In genomic region chr19:39845621-39846175, GRCh38 we compare ENCODE assay signal across 8 cellular contexts. TPM values are rescaled to one million over a fixed set of nuclear protein-coding genes. Genes with fewer than 3 reads are reported as not detected.
DNase-seq lines count a peak whose midpoint lies in the region; ATAC-seq and TF ChIP-seq lines count a peak whose summit lies in the region.

No MANE protein-coding gene starts in this region.

- DNase-seq in NCI-H510A treated with DMSO at 0.1 percent for 48 hours (lab: John Stamatoyannopoulos, UW) (peak; percentile 54), NCI-H510A (lab: John Stamatoyannopoulos, UW) (no peak), LNCaP clone FGC (ENCODE audit: low read depth) (no peak), left ventricle myocardium superior (no peak), sciatic nerve (ENCODE audit: low spot score) (peak; percentile 63), T-helper 9 cell (no peak)
- DNase-seq in activated T-cell treated with anti-CD3 and anti-CD28 coated beads, Interleukin-2, amount 50 U/mL, for 72 hours: no peak
- no peak for DNase-seq in NK-92 treated with Interleukin-12 subunit alpha and Interleukin-12 subunit beta, amount 100 ng/mL, for 24 hours (lab: John Stamatoyannopoulos, UW)

- intact Hi-C loops in left ventricle myocardium superior (cut with micrococcal nuclease): loop anchor here (10.0 kb wide), 1 partner anchor 51 kb away; no protein-coding TSS in a partner anchor
- intact Hi-C loops in sciatic nerve (cut with DNase I): loop anchor here (10.0 kb wide), 2 partner anchors 81 to 311 kb away; partner anchors contain the start of gene EID2B

- no peaks in the 10 kb centered on the region for H3K27me3 Mint-ChIP-seq in activated T-cell treated with anti-CD3 and anti-CD28 coated beads, Interleukin-2, amount 50 U/mL, for 72 hours (ENCODE audit: low read depth)

- H3K4me3 Mint-ChIP-seq in activated T-cell treated with anti-CD3 and anti-CD28 coated beads, Interleukin-2, amount 50 U/mL, for 72 hours: peak overlapping the region; percentile 79 to 94

- peak overlapping the region; percentile 94 for H3K4me3 ChIP-seq in LNCaP clone FGC (ENCODE audit: low read depth, low read length)

- H3K9me3 Mint-ChIP-seq in activated T-cell treated with anti-CD3 and anti-CD28 coated beads, Interleukin-2, amount 50 U/mL, for 72 hours: no peaks in the 10 kb centered on the region

- peak; percentile 22; the same call in 1 of the 2 replicates for TF ChIP-seq CTCF in LNCaP clone FGC (IDR thresholded peaks at IDR 0.05; ENCODE audit: control insufficient read depth, extremely low read depth, insufficient read depth)

- H3K27ac Mint-ChIP-seq in activated T-cell treated with anti-CD3 and anti-CD28 coated beads, Interleukin-2, amount 50 U/mL, for 72 hours: peak overlapping the region; percentile 100

- peaks cover 49% of the 10 kb centered on the region for H3K4me1 Mint-ChIP-seq in activated T-cell treated with anti-CD3 and anti-CD28 coated beads, Interleukin-2, amount 50 U/mL, for 72 hours (ENCODE audit: low read depth)

- ATAC-seq in activated T-cell treated with anti-CD3 and anti-CD28 coated beads, Interleukin-2, amount 50 U/mL, for 72 hours (replicated peaks in 1 of 2): peak; percentile 6 to 47
- ATAC-seq in left ventricle myocardium superior: peak; percentile 18
- peak; percentile 35 for ATAC-seq in sciatic nerve

- H3K36me3 Mint-ChIP-seq in activated T-cell treated with anti-CD3 and anti-CD28 coated beads, Interleukin-2, amount 50 U/mL, for 72 hours (ENCODE audit: insufficient read depth in 2 of 2): peaks cover 3 to 5% of the 10 kb centered on the region in 2 donors

RNA-seq across cellular contexts. Expression of gene FBL, which starts 0.5 kb away (rescaled TPM):
- 100 to 1,000 TPM; 482 to 499 TPM for total RNA-seq in activated T-cell treated with anti-CD3 and anti-CD28 coated beads, Interleukin-2, amount 50 U/mL, for 72 hours
- 57.3 TPM for total RNA-seq in left ventricle myocardium superior
- 132 TPM for total RNA-seq in sciatic nerve

RNA-seq across cellular contexts. Expression of gene DYRK1B, which starts 11.7 kb away (rescaled TPM):
- 1 to 10 TPM; 6.1 to 7.0 TPM for total RNA-seq in activated T-cell treated with anti-CD3 and anti-CD28 coated beads, Interleukin-2, amount 50 U/mL, for 72 hours
- total RNA-seq in left ventricle myocardium superior (27.3 TPM), sciatic nerve (18.3 TPM)

Comparison
In these comparisons a context has a peak if more than half of its experiments do, and no peak if none do; other contexts are left out.
1. DNase-seq: peak in NCI-H510A treated with DMSO at 0.1 percent for 48 hours (single experiment) and sciatic nerve (single experiment); none in NCI-H510A (single experiment), LNCaP clone FGC (single experiment), activated T-cell treated with anti-CD3 and anti-CD28 coated beads, Interleukin-2, amount 50 U/mL, for 72 hours (0 of 2), left ventricle myocardium superior (single experiment), T-helper 9 cell (single experiment) and NK-92 treated with Interleukin-12 subunit alpha and Interleukin-12 subunit beta, amount 100 ng/mL, for 24 hours (single experiment).
2. Peak in every context shown above with its lines, with median percentiles within 50 percentile points of each other: ATAC-seq.